ENCODE assay signal across 1 cellular context in the genomic region with DNA sequence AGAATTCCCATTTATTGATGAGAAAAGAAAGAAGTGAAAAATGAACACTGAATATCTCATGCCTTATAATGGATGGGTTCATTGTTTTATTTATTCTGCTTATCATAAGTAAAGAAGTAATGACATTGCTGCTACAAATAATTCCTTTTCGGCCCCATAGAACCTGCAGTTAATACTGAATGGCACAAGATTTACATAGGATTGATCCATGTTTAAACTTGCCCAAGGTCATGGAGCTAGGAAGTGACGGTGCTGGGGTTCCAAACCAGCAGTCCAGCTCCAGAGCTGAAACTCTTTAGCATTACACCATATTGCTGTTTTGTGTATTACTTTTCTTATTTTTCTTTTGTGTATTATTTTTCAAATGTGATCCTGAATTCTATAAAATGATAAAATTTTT.
TF ChIP-seq lines count a peak whose summit lies in the region.

No MANE protein-coding gene starts in this region.

TF ChIP-seq in HepG2, 621 proteins besides CTCF, POLR2A, EP300 and RAD21 (continued from another document):
- TF ChIP-seq, protein P1, sequence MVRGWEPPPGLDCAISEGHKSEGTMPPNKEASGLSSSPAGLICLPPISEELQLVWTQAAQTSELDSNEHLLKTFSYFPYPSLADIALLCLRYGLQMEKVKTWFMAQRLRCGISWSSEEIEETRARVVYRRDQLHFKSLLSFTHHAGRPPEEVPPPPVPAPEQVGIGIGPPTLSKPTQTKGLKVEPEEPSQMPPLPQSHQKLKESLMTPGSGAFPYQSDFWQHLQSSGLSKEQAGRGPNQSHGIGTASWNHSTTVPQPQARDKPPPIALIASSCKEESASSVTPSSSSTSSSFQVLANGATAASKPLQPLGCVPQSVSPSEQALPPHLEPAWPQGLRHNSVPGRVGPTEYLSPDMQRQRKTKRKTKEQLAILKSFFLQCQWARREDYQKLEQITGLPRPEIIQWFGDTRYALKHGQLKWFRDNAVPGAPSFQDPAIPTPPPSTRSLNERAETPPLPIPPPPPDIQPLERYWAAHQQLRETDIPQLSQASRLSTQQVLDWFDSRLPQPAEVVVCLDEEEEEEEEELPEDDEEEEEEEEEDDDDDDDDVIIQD (CRISPR knock-in tag; IDR thresholded peaks at IDR 0.05; ENCODE audit: low read depth), result peak; percentile 81; the same call in 1 of the 2 replicates
- no peak for TF ChIP-seq FOXA1 (IDR thresholded peaks at IDR 0.05)
- TF ChIP-seq FOXA1 (CRISPR knock-in tag; IDR thresholded peaks at IDR 0.05), result peak; percentile 69
- peak; percentile 42; the same call in 1 of the 2 replicates for TF ChIP-seq ISL2 (CRISPR knock-in tag; IDR thresholded peaks at IDR 0.05)
- TF ChIP-seq TCF7 (IDR thresholded peaks at IDR 0.05; ENCODE audit: low read depth), result peak; percentile 44; the same call in 1 of the 2 replicates
- no peak for TF ChIP-seq HHEX (CRISPR knock-in tag; IDR thresholded peaks at IDR 0.05)
- TF ChIP-seq, protein P2, sequence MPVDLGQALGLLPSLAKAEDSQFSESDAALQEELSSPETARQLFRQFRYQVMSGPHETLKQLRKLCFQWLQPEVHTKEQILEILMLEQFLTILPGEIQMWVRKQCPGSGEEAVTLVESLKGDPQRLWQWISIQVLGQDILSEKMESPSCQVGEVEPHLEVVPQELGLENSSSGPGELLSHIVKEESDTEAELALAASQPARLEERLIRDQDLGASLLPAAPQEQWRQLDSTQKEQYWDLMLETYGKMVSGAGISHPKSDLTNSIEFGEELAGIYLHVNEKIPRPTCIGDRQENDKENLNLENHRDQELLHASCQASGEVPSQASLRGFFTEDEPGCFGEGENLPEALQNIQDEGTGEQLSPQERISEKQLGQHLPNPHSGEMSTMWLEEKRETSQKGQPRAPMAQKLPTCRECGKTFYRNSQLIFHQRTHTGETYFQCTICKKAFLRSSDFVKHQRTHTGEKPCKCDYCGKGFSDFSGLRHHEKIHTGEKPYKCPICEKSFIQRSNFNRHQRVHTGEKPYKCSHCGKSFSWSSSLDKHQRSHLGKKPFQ (CRISPR knock-in tag; IDR thresholded peaks at IDR 0.05; ENCODE audit: insufficient replicate concordance), result no peak
- TF ChIP-seq ZNF124 (CRISPR knock-in tag; IDR thresholded peaks at IDR 0.05), result no peak
- TF ChIP-seq RNF2 (conservative IDR thresholded peaks at IDR 0.05; ENCODE audit: low read depth), result no peak
- TF ChIP-seq HNF4A (CRISPR knock-in tag; IDR thresholded peaks at IDR 0.05), result peak; percentile 39; the same call in 1 of the 2 replicates
- no peak for TF ChIP-seq CREB1 (IDR thresholded peaks at IDR 0.05)
- 0 out of 2 replicates have a peak, but pooled peaks have one; percentile 45 for TF ChIP-seq CREB1 (CRISPR knock-in tag; IDR thresholded peaks at IDR 0.05)
- TF ChIP-seq RBM22 (optimal IDR thresholded peaks at IDR 0.05; ENCODE audit: low read length), result peak; percentile 81
- no peak for TF ChIP-seq ZNF510 (CRISPR knock-in tag; IDR thresholded peaks at IDR 0.05; ENCODE audit: low read depth)
- no peak for TF ChIP-seq SOX13 (IDR thresholded peaks at IDR 0.05)
- peak in 1 of 2 experiments; percentile 68; a peak in 2 of 4 replicates for TF ChIP-seq SOX13 (CRISPR knock-in tag; conservative IDR thresholded peaks at IDR 0.05 in 1 of 2, IDR thresholded peaks at IDR 0.05 in 1 of 2)
- TF ChIP-seq, protein P3, sequence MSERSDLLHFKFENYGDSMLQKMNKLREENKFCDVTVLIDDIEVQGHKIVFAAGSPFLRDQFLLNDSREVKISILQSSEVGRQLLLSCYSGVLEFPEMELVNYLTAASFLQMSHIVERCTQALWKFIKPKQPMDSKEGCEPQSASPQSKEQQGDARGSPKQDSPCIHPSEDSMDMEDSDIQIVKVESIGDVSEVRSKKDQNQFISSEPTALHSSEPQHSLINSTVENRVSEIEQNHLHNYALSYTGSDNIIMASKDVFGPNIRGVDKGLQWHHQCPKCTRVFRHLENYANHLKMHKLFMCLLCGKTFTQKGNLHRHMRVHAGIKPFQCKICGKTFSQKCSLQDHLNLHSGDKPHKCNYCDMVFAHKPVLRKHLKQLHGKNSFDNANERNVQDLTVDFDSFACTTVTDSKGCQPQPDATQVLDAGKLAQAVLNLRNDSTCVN (CRISPR knock-in tag; IDR thresholded peaks at IDR 0.05; ENCODE audit: borderline replicate concordance), result 0 out of 2 replicates have a peak, but pooled peaks have one; percentile 49
- peak; percentile 45 for TF ChIP-seq SAP130 (CRISPR knock-in tag; IDR thresholded peaks at IDR 0.05; ENCODE audit: low read depth)
- TF ChIP-seq ZNF550 (CRISPR knock-in tag; IDR thresholded peaks at IDR 0.05; ENCODE audit: borderline replicate concordance), result no peak
- peak; percentile 81 for TF ChIP-seq POGZ (CRISPR knock-in tag; IDR thresholded peaks at IDR 0.05)
- peak; percentile 52; the same call in 1 of the 2 replicates for TF ChIP-seq PITX1 (CRISPR knock-in tag; IDR thresholded peaks at IDR 0.05)
- TF ChIP-seq ONECUT2 (CRISPR knock-in tag; IDR thresholded peaks at IDR 0.05), result peak; percentile 32; the same call in 1 of the 2 replicates
- peak; percentile 45 for TF ChIP-seq FOXA3 (CRISPR knock-in tag; IDR thresholded peaks at IDR 0.05)
- TF ChIP-seq ZBTB42 (CRISPR knock-in tag; IDR thresholded peaks at IDR 0.05), result no peak
- peak; percentile 71; the same call in 1 of the 2 replicates for TF ChIP-seq NCOA2 (CRISPR knock-in tag; IDR thresholded peaks at IDR 0.05)
- TF ChIP-seq, protein P4, sequence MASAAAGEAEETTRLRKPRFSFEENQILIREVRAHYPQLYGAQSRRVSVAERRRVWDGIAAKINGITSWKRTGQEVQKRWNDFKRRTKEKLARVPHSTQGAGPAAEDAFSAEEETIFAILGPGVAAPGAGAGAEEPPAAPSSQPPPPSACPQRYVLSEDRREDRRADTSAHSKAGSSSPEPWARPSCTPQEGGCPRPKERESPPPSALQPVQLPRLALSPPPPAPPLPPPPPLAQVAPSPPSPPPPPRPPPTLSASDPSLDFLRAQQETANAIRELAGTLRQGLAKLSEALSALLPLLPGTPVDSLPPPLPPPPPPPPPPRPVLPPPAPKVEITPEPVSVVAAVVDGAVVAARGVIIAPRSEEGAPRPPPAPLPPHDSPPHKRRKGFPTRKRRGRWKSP (CRISPR knock-in tag; IDR thresholded peaks at IDR 0.05), result no peak
- TF ChIP-seq SIX1 (CRISPR knock-in tag; IDR thresholded peaks at IDR 0.05; ENCODE audit: borderline replicate concordance), result peak; percentile 35; the same call in 1 of the 2 replicates
- peak; percentile 18; the same call in 1 of the 2 replicates for TF ChIP-seq HMG20A (CRISPR knock-in tag; IDR thresholded peaks at IDR 0.05; ENCODE audit: borderline replicate concordance)
- peak; percentile 44; the same call in 1 of the 2 replicates for TF ChIP-seq MED1 (CRISPR knock-in tag; IDR thresholded peaks at IDR 0.05)
- TF ChIP-seq, protein P5, sequence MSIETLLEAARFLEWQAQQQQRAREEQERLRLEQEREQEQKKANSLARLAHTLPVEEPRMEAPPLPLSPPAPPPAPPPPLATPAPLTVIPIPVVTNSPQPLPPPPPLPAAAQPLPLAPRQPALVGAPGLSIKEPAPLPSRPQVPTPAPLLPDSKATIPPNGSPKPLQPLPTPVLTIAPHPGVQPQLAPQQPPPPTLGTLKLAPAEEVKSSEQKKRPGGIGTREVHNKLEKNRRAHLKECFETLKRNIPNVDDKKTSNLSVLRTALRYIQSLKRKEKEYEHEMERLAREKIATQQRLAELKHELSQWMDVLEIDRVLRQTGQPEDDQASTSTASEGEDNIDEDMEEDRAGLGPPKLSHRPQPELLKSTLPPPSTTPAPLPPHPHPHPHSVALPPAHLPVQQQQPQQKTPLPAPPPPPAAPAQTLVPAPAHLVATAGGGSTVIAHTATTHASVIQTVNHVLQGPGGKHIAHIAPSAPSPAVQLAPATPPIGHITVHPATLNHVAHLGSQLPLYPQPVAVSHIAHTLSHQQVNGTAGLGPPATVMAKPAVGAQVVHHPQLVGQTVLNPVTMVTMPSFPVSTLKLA (IDR thresholded peaks at IDR 0.05), result no peak
- TF ChIP-seq SOX6 (IDR thresholded peaks at IDR 0.05), result no peak
- TF ChIP-seq SOX6 (CRISPR knock-in tag; IDR thresholded peaks at IDR 0.05), result peak; percentile 32; the same call in 1 of the 2 replicates
- TF ChIP-seq ZNF644 (CRISPR knock-in tag; IDR thresholded peaks at IDR 0.05; ENCODE audit: low read depth), result peak; percentile 72; the same call in 1 of the 2 replicates
- peak; percentile 37; the same call in 1 of the 2 replicates for TF ChIP-seq NFIC (IDR thresholded peaks at IDR 0.05; ENCODE audit: low read length)
- TF ChIP-seq, protein P6, sequence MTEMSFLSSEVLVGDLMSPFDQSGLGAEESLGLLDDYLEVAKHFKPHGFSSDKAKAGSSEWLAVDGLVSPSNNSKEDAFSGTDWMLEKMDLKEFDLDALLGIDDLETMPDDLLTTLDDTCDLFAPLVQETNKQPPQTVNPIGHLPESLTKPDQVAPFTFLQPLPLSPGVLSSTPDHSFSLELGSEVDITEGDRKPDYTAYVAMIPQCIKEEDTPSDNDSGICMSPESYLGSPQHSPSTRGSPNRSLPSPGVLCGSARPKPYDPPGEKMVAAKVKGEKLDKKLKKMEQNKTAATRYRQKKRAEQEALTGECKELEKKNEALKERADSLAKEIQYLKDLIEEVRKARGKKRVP (CRISPR knock-in tag; IDR thresholded peaks at IDR 0.05), result 0 out of 4 replicates have a peak, but pooled peaks of 1 of the 2 experiments have one; percentile 21
